18 cellular contexts compared by ENCODE assay signal in the genomic region with DNA sequence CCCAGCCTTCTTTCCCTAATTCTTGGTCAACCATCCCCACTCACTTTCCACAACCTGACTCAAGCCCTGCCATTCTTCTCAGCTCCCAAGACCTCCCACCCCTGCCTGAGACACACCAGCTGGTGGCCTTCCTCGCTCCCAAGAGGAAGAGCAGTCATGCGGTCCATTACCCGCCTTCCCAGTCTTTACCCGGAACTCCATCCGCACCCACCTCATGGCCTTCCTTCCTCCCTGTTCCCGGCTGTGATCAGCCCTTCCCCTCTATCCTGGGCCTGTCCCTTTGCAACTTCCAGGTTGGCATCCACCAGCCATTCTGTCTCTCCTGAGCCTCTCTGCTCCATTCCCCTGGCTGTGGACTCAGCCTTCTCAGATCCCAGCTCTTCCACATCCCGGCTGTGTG.
"Had no signal": no experiment of that assay in that cellular context is flagged by ENCODE, and none has a peak within 500 bp of the region (broad histone marks: within the 10 kb centered on the region; RNA-seq: fewer than 3 reads in every experiment).

No MANE protein-coding gene starts in this region.

- H3K9me3 ChIP-seq: left lung, psoas muscle, suprapubic skin, thyroid gland, uterus had no signal

- H3K4me1 ChIP-seq: left lung, psoas muscle, suprapubic skin, thyroid gland, uterus had no signal

- H3K36me3 ChIP-seq: left lung, suprapubic skin, thyroid gland, uterus had no signal

- ATAC-seq: left lung; psoas muscle; stimulated activated naive CD8-positive, alpha-beta T cell treated with anti-CD3 and anti-CD28 coated beads, Interleukin-15, Interleukin-2, amounts not matched to agents 100 U/mL and 50 U/mL, for 24 hours had no signal

- H3K27ac ChIP-seq: dorsolateral prefrontal cortex, left lung, psoas muscle, suprapubic skin, thyroid gland, uterus had no signal

- DNase-seq: cortex of kidney; dorsolateral prefrontal cortex; effector CD8-positive, alpha-beta T cell; foreskin melanocyte; hippocampal formation; kidney glomerular epithelial cell; left lung; mesenchymal stem cell; naive B cell; psoas muscle; retina; small intestine; stimulated activated CD4-positive, alpha-beta T cell treated with anti-CD3 and anti-CD28 coated beads, Interleukin-2, amount 100 ng/mL, for 48 hours; stimulated activated naive CD8-positive, alpha-beta T cell treated with anti-CD3 and anti-CD28 coated beads, Interleukin-15, Interleukin-2, amounts not matched to agents 100 U/mL and 50 U/mL, for 24 hours; thyroid gland; uterus had no signal

- H3K4me3 ChIP-seq: dorsolateral prefrontal cortex, left lung, lung, psoas muscle, suprapubic skin, thyroid gland, uterus had no signal

- H3K27me3 ChIP-seq: dorsolateral prefrontal cortex, left lung, suprapubic skin, thyroid gland, uterus had no signal
